Comparison of ENCODE assay signal across 14 cellular contexts in genomic region chr10:93478873-93479272, GRCh38. TPM values are rescaled to one million over a fixed set of nuclear protein-coding genes. Genes with fewer than 3 reads are reported as not detected.
DNase-seq lines count a peak whose midpoint lies in the region; ATAC-seq and TF ChIP-seq lines count a peak whose summit lies in the region.
"Had no signal": no experiment of that assay in that cellular context is flagged by ENCODE, and none has a peak within 500 bp of the region (broad histone marks: within the 10 kb centered on the region; RNA-seq: fewer than 3 reads in every experiment).

No MANE protein-coding gene starts in this region.

- H3K4me3 ChIP-seq in right atrium auricular region (no peak overlapping the region), right cardiac atrium (ENCODE audit: low read length) (no peak overlapping the region), duodenal mucosa (ENCODE audit: low read depth in 1 of 2, low read length in 2 of 2) (no peak overlapping the region), muscle layer of duodenum (ENCODE audit: low read depth in 1 of 2, low read length in 2 of 2) (peak overlapping the region in 1 of 2 donors; percentile 80), BE2C (ENCODE audit: low read depth, low read length) (no peak overlapping the region)

- no peaks in the 10 kb centered on the region for H3K27me3 ChIP-seq in right atrium auricular region
- no peaks in the 10 kb centered on the region for H3K27me3 ChIP-seq in right cardiac atrium (ENCODE audit: control insufficient read depth, insufficient read depth)
- no peaks in the 10 kb centered on the region for H3K27me3 ChIP-seq in duodenal mucosa (ENCODE audit: control insufficient read depth in 1 of 2, insufficient read depth in 2 of 2, low read length in 2 of 2)
- H3K27me3 ChIP-seq in muscle layer of duodenum (ENCODE audit: low read depth, low read length): no peaks in the 10 kb centered on the region
- peaks cover 20% of the 10 kb centered on the region for H3K27me3 ChIP-seq in BE2C

- peaks cover 0 to 14% of the 10 kb centered on the region in 2 donors for H3K4me1 ChIP-seq in right atrium auricular region
- H3K4me1 ChIP-seq in right cardiac atrium (ENCODE audit: control insufficient read depth, insufficient read depth, low read length): no peaks in the 10 kb centered on the region
- H3K4me1 ChIP-seq in duodenal mucosa (ENCODE audit: control insufficient read depth in 1 of 2, insufficient read depth in 2 of 2, low read length in 2 of 2): peaks cover 11 to 17% of the 10 kb centered on the region in 2 donors
- peaks cover 0 to 35% of the 10 kb centered on the region in 2 donors for H3K4me1 ChIP-seq in muscle layer of duodenum (ENCODE audit: control insufficient read depth in 1 of 2, insufficient read depth in 2 of 2, low read length in 2 of 2)
- H3K4me1 ChIP-seq in BE2C: no peaks in the 10 kb centered on the region

- no peak for ATAC-seq in right cardiac atrium
- ATAC-seq in esophagus mucosa: no peak

- H3K9ac ChIP-seq in duodenal mucosa (ENCODE audit: low read depth in 1 of 2, low read length in 2 of 2): no peak overlapping the region

- DNase-seq in right atrium auricular region (ENCODE audit: low spot score) (peak; percentile 5), right cardiac atrium (no peak), BE2C (no peak), NCI-H345 (lab: John Stamatoyannopoulos, UW) (no peak), cerebellum (ENCODE audit: low spot score) (no peak)
- DNase-seq: activated gamma-delta T cell treated with Interleukin-2 at 50 U/mL for 16 hours; effector CD4-positive, alpha-beta T cell; NCI-H187; NCI-H524 treated with DMSO at 0.1 percent for 48 hours; occipital lobe had no signal

- no peaks in the 10 kb centered on the region for H3K9me3 ChIP-seq in right atrium auricular region
- H3K9me3 ChIP-seq in right cardiac atrium (ENCODE audit: control insufficient read depth, low read length): no peaks in the 10 kb centered on the region
- no peaks in the 10 kb centered on the region for H3K9me3 ChIP-seq in duodenal mucosa (ENCODE audit: control insufficient read depth in 1 of 2, low read length in 2 of 2)
- no peaks in the 10 kb centered on the region for H3K9me3 ChIP-seq in muscle layer of duodenum (ENCODE audit: control insufficient read depth in 1 of 2, low read length in 2 of 2)
- no peaks in the 10 kb centered on the region for H3K9me3 ChIP-seq in BE2C

- WGBS in right cardiac atrium: 86% methylated on average over 6 of the region's 6 CpGs

- H3K27ac ChIP-seq in right atrium auricular region: no peak overlapping the region
- H3K27ac ChIP-seq in right cardiac atrium (ENCODE audit: low read length): no peak overlapping the region
- peak overlapping the region; percentile 12 for H3K27ac ChIP-seq in duodenal mucosa (ENCODE audit: low read depth, low read length)
- H3K27ac ChIP-seq in muscle layer of duodenum (ENCODE audit: low read length): peak overlapping the region; percentile 60
- H3K27ac ChIP-seq: VCaP had no signal

- intact Hi-C loops in right cardiac atrium (cut with DNase I): loop anchor here in 1 of 4 donors (5.0 kb wide), 1 partner anchor 42 kb away; no protein-coding TSS in a partner anchor

- TF ChIP-seq CTCF in right atrium auricular region (IDR thresholded peaks at IDR 0.05) (no peak), BE2C (IDR thresholded peaks at IDR 0.05; ENCODE audit: low read depth, low read length) (no peak)

- H3K36me3 ChIP-seq in right atrium auricular region: no peaks in the 10 kb centered on the region
- no peaks in the 10 kb centered on the region for H3K36me3 ChIP-seq in duodenal mucosa (ENCODE audit: control insufficient read depth in 1 of 2, insufficient read depth in 2 of 2, low read length in 2 of 2)
- H3K36me3 ChIP-seq in muscle layer of duodenum (ENCODE audit: control insufficient read depth in 1 of 2, insufficient read depth in 2 of 2, low read length in 2 of 2): peaks cover 0 to 13% of the 10 kb centered on the region in 2 donors
- no peaks in the 10 kb centered on the region for H3K36me3 ChIP-seq in BE2C

RNA-seq across cellular contexts. Expression of gene MYOF, which starts 3.3 kb away (rescaled TPM):
- total RNA-seq in right atrium auricular region (10 to 100 TPM; 13.4 to 14.1 TPM), right cardiac atrium (10 to 100 TPM; 13.6 to 25.0 (median 16.2) TPM), esophagus mucosa (134 TPM), cerebellum (8.1 TPM)
- 5.5 TPM for polyA plus RNA-seq in right cardiac atrium
- 0.09 TPM for polyA plus RNA-seq in BE2C (2012; ENCODE audit: insufficient read depth, insufficient read length, low read depth)

RNA-seq across cellular contexts. Expression of gene CEP55, which starts 17.5 kb away (rescaled TPM):
- total RNA-seq in right atrium auricular region: 1 to 10 TPM in 1 of 2 donors, under 1 TPM in 1; 0.24 to 1.8 TPM
- 1 to 10 TPM in 2 of 4 donors, under 1 TPM in 2; 0.19 to 1.6 (median 0.76) TPM for total RNA-seq in right cardiac atrium
- 0.11 TPM for polyA plus RNA-seq in right cardiac atrium
- 17.8 TPM for total RNA-seq in esophagus mucosa
- polyA plus RNA-seq in BE2C (2012; ENCODE audit: insufficient read depth, insufficient read length, low read depth): 2.0 TPM
- 6.4 TPM for total RNA-seq in cerebellum

Comparison
In these comparisons a context has a peak if more than half of its experiments do, and no peak if none do; other contexts are left out.
1. H3K27ac ChIP-seq: peak in duodenal mucosa (single experiment) and muscle layer of duodenum (single experiment); none in right atrium auricular region (0 of 2) and right cardiac atrium (single experiment).